22 cellular contexts compared by ENCODE assay signal in the genomic region with DNA sequence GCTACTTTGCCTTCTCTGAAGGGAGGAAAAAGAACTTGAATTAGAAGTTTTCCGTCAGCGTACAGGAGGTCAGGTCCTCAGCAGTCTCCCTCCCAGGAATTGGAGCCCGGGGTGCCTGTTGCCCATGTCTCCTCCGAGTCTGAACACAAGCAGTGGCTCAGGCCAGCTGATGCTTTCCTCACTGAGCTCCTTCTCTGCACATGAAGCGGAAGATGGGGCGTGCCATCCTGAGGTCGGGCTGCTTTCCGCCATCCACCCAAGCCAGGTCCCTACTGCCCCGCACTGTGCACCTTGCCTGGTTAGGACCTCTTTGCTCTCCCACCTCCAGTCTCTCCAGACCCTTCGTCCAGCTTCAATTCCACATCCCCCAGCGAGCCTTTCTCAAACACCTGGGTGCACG.
DNase-seq lines count a peak whose midpoint lies in the region; ATAC-seq lines count a peak whose summit lies in the region.
"Had no signal": no experiment of that assay in that cellular context is flagged by ENCODE, and none has a peak within 500 bp of the region (broad histone marks: within the 10 kb centered on the region; RNA-seq: fewer than 3 reads in every experiment).

No MANE protein-coding gene starts in this region.

- CTCF ChIA-PET in T-cell (lab: Charles Lee), result no interaction called here

- no peak for DNase-seq in activated T-cell treated with anti-CD3 and anti-CD28 coated beads, Interleukin-2, amount 50 U/mL, for 72 hours
- DNase-seq in activated T-cell treated with anti-CD3 and anti-CD28 coated beads, Interleukin-2, amount 50 U/mL, for 48 hours, result no peak
- no peak for DNase-seq in T-cell
- DNase-seq in central memory CD8-positive, alpha-beta T cell (ENCODE audit: low spot score in 2 of 2), result no peak
- DNase-seq in NCI-H345 treated with DMSO at 0.1 percent for 48 hours (lab: John Stamatoyannopoulos, UW; ENCODE audit: unreplicated experiment), result no peak
- DNase-seq in HAP-1 (ENCODE audit: low spot score in 2 of 2), result no peak
- DNase-seq: DMS79 treated with DMSO at 0.1 percent for 48 hours; effector CD8-positive, alpha-beta T cell; gastrocnemius medialis; kidney; lower lobe of right lung; NCI-H1048; NCI-H1930; NCI-H226; SIG-M5; T-helper 1 cell had no signal

- peaks cover 2% of the 10 kb centered on the region; the same call in 1 of the 2 replicates for H3K4me1 ChIP-seq in HAP-1
- H3K4me1 ChIP-seq: ascending aorta, lower lobe of right lung had no signal

- POLR2A ChIA-PET in T-cell (lab: Charles Lee), result no interaction called here

- peaks cover 64% of the 10 kb centered on the region for H3K4me1 Mint-ChIP-seq in activated T-cell treated with anti-CD3 and anti-CD28 coated beads, Interleukin-2, amount 50 U/mL, for 72 hours (ENCODE audit: low read depth)
- H3K4me1 Mint-ChIP-seq in T-cell, result peaks cover 60 to 79% (median 75%) of the 10 kb centered on the region in 3 donors
- peaks cover 49% of the 10 kb centered on the region for H3K4me1 Mint-ChIP-seq in central memory CD8-positive, alpha-beta T cell
- H3K4me1 Mint-ChIP-seq in stimulated activated memory B cell treated with anti-CD40 and anti-IgM and Interleukin-4, amounts not matched to agents 10 μg/mL and 1 μg/mL and 100 μg/mL, for 72 hours, result peaks cover 76% of the 10 kb centered on the region

- H3K4me3 ChIP-seq in HAP-1, result no peak overlapping the region
- H3K4me3 ChIP-seq: ascending aorta, esophagus muscularis mucosa, gastrocnemius medialis, lower lobe of right lung, ovary, right atrium auricular region had no signal

- H3K36me3 ChIP-seq in HAP-1 (replicated peaks), result no peaks in the 10 kb centered on the region
- H3K36me3 ChIP-seq: ovary had no signal

- no peak for ATAC-seq in activated T-cell treated with anti-CD3 and anti-CD28 coated beads, Interleukin-2, amount 50 U/mL, for 72 hours (replicated peaks in 1 of 2)
- no peak for ATAC-seq in T-cell (replicated peaks in 1 of 4)
- ATAC-seq in central memory CD8-positive, alpha-beta T cell (replicated peaks; ENCODE audit: extremely low read depth, poor library complexity, severe bottlenecking), result no peak
- ATAC-seq in stimulated activated memory B cell treated with anti-CD40 and anti-IgM and Interleukin-4, amounts not matched to agents 10 μg/mL and 1 μg/mL and 100 μg/mL, for 72 hours, result no peak
- no peak for ATAC-seq in HG02970 (IDR thresholded peaks at IDR 0.05; ENCODE audit: low FRiP score, unreplicated experiment)
- ATAC-seq: gastrocnemius medialis had no signal

- no peaks in the 10 kb centered on the region for H3K27me3 Mint-ChIP-seq in activated T-cell treated with anti-CD3 and anti-CD28 coated beads, Interleukin-2, amount 50 U/mL, for 72 hours (ENCODE audit: low read depth)
- H3K27me3 Mint-ChIP-seq in T-cell, result no peaks in the 10 kb centered on the region
- H3K27me3 Mint-ChIP-seq in central memory CD8-positive, alpha-beta T cell, result no peaks in the 10 kb centered on the region
- H3K27me3 Mint-ChIP-seq in stimulated activated memory B cell treated with anti-CD40 and anti-IgM and Interleukin-4, amounts not matched to agents 10 μg/mL and 1 μg/mL and 100 μg/mL, for 72 hours, result no peaks in the 10 kb centered on the region

- no peaks in the 10 kb centered on the region for H3K9me3 ChIP-seq in HAP-1
- H3K9me3 ChIP-seq: ascending aorta, esophagus muscularis mucosa, gastrocnemius medialis, lower lobe of right lung, ovary, right atrium auricular region had no signal

- no peaks in the 10 kb centered on the region for H3K9me3 Mint-ChIP-seq in activated T-cell treated with anti-CD3 and anti-CD28 coated beads, Interleukin-2, amount 50 U/mL, for 72 hours
- no peaks in the 10 kb centered on the region for H3K9me3 Mint-ChIP-seq in T-cell
- H3K9me3 Mint-ChIP-seq in central memory CD8-positive, alpha-beta T cell, result no peaks in the 10 kb centered on the region
- no peaks in the 10 kb centered on the region for H3K9me3 Mint-ChIP-seq in stimulated activated memory B cell treated with anti-CD40 and anti-IgM and Interleukin-4, amounts not matched to agents 10 μg/mL and 1 μg/mL and 100 μg/mL, for 72 hours

- peak overlapping the region; percentile 80 for H3K27ac Mint-ChIP-seq in activated T-cell treated with anti-CD3 and anti-CD28 coated beads, Interleukin-2, amount 50 U/mL, for 72 hours
- H3K27ac Mint-ChIP-seq in T-cell, result peak overlapping the region; percentile 49 to 56
- H3K27ac Mint-ChIP-seq in central memory CD8-positive, alpha-beta T cell (ENCODE audit: low read depth), result peak overlapping the region; percentile 91
- H3K27ac Mint-ChIP-seq in stimulated activated memory B cell treated with anti-CD40 and anti-IgM and Interleukin-4, amounts not matched to agents 10 μg/mL and 1 μg/mL and 100 μg/mL, for 72 hours, result peak overlapping the region; percentile 83

- H3K27me3 ChIP-seq in HAP-1 (ENCODE audit: low read depth), result no peaks in the 10 kb centered on the region
- H3K27me3 ChIP-seq: ascending aorta, esophagus muscularis mucosa, gastrocnemius medialis, ovary, right atrium auricular region had no signal

- no peak overlapping the region for H3K4me3 Mint-ChIP-seq in activated T-cell treated with anti-CD3 and anti-CD28 coated beads, Interleukin-2, amount 50 U/mL, for 72 hours
- no peak overlapping the region for H3K4me3 Mint-ChIP-seq in T-cell
- H3K4me3 Mint-ChIP-seq in central memory CD8-positive, alpha-beta T cell, result peak overlapping the region; percentile 7
- H3K4me3 Mint-ChIP-seq in stimulated activated memory B cell treated with anti-CD40 and anti-IgM and Interleukin-4, amounts not matched to agents 10 μg/mL and 1 μg/mL and 100 μg/mL, for 72 hours, result no peak overlapping the region

- in situ Hi-C loops in HAP-1 (cut with MboI; ENCODE audit: low sequenced_read_pairs), result loop anchor here (25.0 kb wide), 1 partner anchor 1918 kb away; no protein-coding TSS in a partner anchor

- H3K36me3 Mint-ChIP-seq in activated T-cell treated with anti-CD3 and anti-CD28 coated beads, Interleukin-2, amount 50 U/mL, for 72 hours (ENCODE audit: insufficient read depth in 2 of 2), result peaks cover 7 to 27% of the 10 kb centered on the region in 2 donors
- H3K36me3 Mint-ChIP-seq in T-cell, result peaks cover 62% of the 10 kb centered on the region
- peaks cover 83% of the 10 kb centered on the region for H3K36me3 Mint-ChIP-seq in central memory CD8-positive, alpha-beta T cell (ENCODE audit: insufficient read depth)
- H3K36me3 Mint-ChIP-seq in stimulated activated memory B cell treated with anti-CD40 and anti-IgM and Interleukin-4, amounts not matched to agents 10 μg/mL and 1 μg/mL and 100 μg/mL, for 72 hours, result peaks cover 77% of the 10 kb centered on the region
